10 cellular contexts compared by ENCODE assay signal in genomic region chr10:113059001-113059780, GRCh38.
DNase-seq lines count a peak whose midpoint lies in the region; ATAC-seq and TF ChIP-seq lines count a peak whose summit lies in the region.
"Had no signal": no experiment of that assay in that cellular context is flagged by ENCODE, and none has a peak within 500 bp of the region (broad histone marks: within the 10 kb centered on the region; RNA-seq: fewer than 3 reads in every experiment).

No MANE protein-coding gene starts in this region.

- peak overlapping the region; percentile 5 for H3K4me3 ChIP-seq in astrocyte of the cerebellum (ENCODE audit: low read depth, low read length)

- DNase-seq in EL (peak; percentile 50), astrocyte of the cerebellum (ENCODE audit: low read depth) (peak; percentile 72), left ventricle myocardium superior (no peak), sciatic nerve (ENCODE audit: low spot score) (no peak), activated gamma-delta T cell treated with Interleukin-2 at 50 U/mL for 16 hours (no peak), Kasumi-1 (lab: John Stamatoyannopoulos, UW) (no peak), NCI-H2227 (lab: John Stamatoyannopoulos, UW; ENCODE audit: unreplicated experiment) (no peak)
- DNase-seq: activated naive CD4-positive, alpha-beta T cell treated with anti-CD3 and anti-CD28 coated beads for 36 hours; NCI-H69 had no signal

- in situ Hi-C loops in astrocyte of the cerebellum (cut with HindIII; ENCODE audit: low sequenced_read_pairs) = no loop called here

- ATAC-seq in left ventricle myocardium superior (peak; percentile 69), sciatic nerve (peak; percentile 82), HG03442 (IDR thresholded peaks at IDR 0.05; ENCODE audit: unreplicated experiment) (no peak)

- no peak for TF ChIP-seq CTCF in astrocyte of the cerebellum (IDR thresholded peaks at IDR 0.05; ENCODE audit: low read depth, low read length, missing control alignments)

- intact Hi-C loops in left ventricle myocardium superior (cut with micrococcal nuclease) (no loop called here), sciatic nerve (cut with DNase I) (no loop called here)

Comparison
In these comparisons a context has a peak if more than half of its experiments do, and no peak if none do; other contexts are left out.
1. DNase-seq: peak in EL (single experiment) and astrocyte of the cerebellum (single experiment); none in left ventricle myocardium superior (single experiment), sciatic nerve (single experiment), activated gamma-delta T cell treated with Interleukin-2 at 50 U/mL for 16 hours (single experiment), Kasumi-1 (0 of 2) and NCI-H2227 (single experiment).